8 cellular contexts compared by ENCODE assay signal in genomic region chr10:79068203-79068561, GRCh38. TPM values are rescaled to one million over a fixed set of nuclear protein-coding genes. Genes with fewer than 3 reads are reported as not detected.
DNase-seq lines count a peak whose midpoint lies in the region; ATAC-seq and TF ChIP-seq lines count a peak whose summit lies in the region.

No MANE protein-coding gene starts in this region.

- H3K27ac ChIP-seq in RWPE1, result peak overlapping the region; percentile 100
- H3K27ac ChIP-seq in body of pancreas, result peak overlapping the region; percentile 95 to 97 (median 96)
- peak overlapping the region; percentile 84 for H3K27ac ChIP-seq in mesodermal cell (ENCODE audit: low read depth, low read length, severe bottlenecking)
- peak overlapping the region; percentile 94 for H3K27ac ChIP-seq in upper lobe of right lung

- ATAC-seq in GM21423 (IDR thresholded peaks at IDR 0.05; ENCODE audit: unreplicated experiment) (peak; percentile 1), body of pancreas (no peak), upper lobe of right lung (no peak), GM21381 (IDR thresholded peaks at IDR 0.05; ENCODE audit: unreplicated experiment) (no peak), HG03139 (IDR thresholded peaks at IDR 0.05; ENCODE audit: unreplicated experiment) (no peak)

- no peak for TF ChIP-seq POLR2A in body of pancreas (IDR thresholded peaks at IDR 0.05)

- H3K4me1 ChIP-seq in body of pancreas, result peaks cover 55% of the 10 kb centered on the region
- peaks cover 16% of the 10 kb centered on the region for H3K4me1 ChIP-seq in mesodermal cell (ENCODE audit: control insufficient read depth, insufficient read depth, low read length, poor library complexity, severe bottlenecking)
- H3K4me1 ChIP-seq in upper lobe of right lung, result peaks cover 29% of the 10 kb centered on the region

- DNase-seq in RWPE1 (ENCODE audit: low spot score), result no peak
- peak in 1 of 4 donors; percentile 34 for DNase-seq in body of pancreas
- peak; percentile 75 for DNase-seq in upper lobe of right lung
- no peak for DNase-seq in posterior vena cava (ENCODE audit: low spot score)

- no peak; the same call in 1 of the 2 replicates for TF ChIP-seq CTCF in RWPE1 (conservative IDR thresholded peaks at IDR 0.05; ENCODE audit: low read depth)
- no peak for TF ChIP-seq CTCF in body of pancreas (IDR thresholded peaks at IDR 0.05)
- no peak for TF ChIP-seq CTCF in upper lobe of right lung (IDR thresholded peaks at IDR 0.05)

- WGBS in body of pancreas, 2 donors, result 2 to 4% methylated on average over 6 to 17 of the region's 17 CpGs
- WGBS in mesodermal cell (ENCODE audit: insufficient coverage in 2 of 2), 2 experiments, result 1 to 4% methylated on average over 9 to 12 of the region's 17 CpGs

- H3K9me3 ChIP-seq in body of pancreas, result no peaks in the 10 kb centered on the region
- H3K9me3 ChIP-seq in mesodermal cell (ENCODE audit: control insufficient read depth, low read length), result no peaks in the 10 kb centered on the region
- H3K9me3 ChIP-seq in upper lobe of right lung, result no peaks in the 10 kb centered on the region

- H3K4me3 ChIP-seq in body of pancreas, result no peak overlapping the region
- peak overlapping the region; percentile 86 for H3K4me3 ChIP-seq in mesodermal cell (ENCODE audit: extremely low read depth, insufficient read depth, low read length, poor library complexity, severe bottlenecking)
- H3K4me3 ChIP-seq in upper lobe of right lung, result peak overlapping the region; percentile 87

- POLR2A ChIA-PET in RWPE1 (lab: Yijun Ruan, JAX; ENCODE audit: low non-redundant PET), result no interaction called here

- CTCF ChIA-PET in RWPE1 (lab: Yijun Ruan, JAX), result interaction anchor here (0.8 to 6.1 kb wide), 3 partner anchors 127 to 1021 kb away, joined by 3 to 42 read pairs (median 4); no protein-coding TSS in a partner anchor

- H3K36me3 ChIP-seq in body of pancreas (replicated peaks in 1 of 2; ENCODE audit: insufficient read depth in 1 of 2, low read depth in 2 of 2), result no peaks in the 10 kb centered on the region
- peaks cover 7% of the 10 kb centered on the region for H3K36me3 ChIP-seq in mesodermal cell (ENCODE audit: control insufficient read depth, insufficient read depth, low read length)
- H3K36me3 ChIP-seq in upper lobe of right lung, result no peaks in the 10 kb centered on the region

- H3K27me3 ChIP-seq in body of pancreas (no peaks in the 10 kb centered on the region), upper lobe of right lung (no peaks in the 10 kb centered on the region)

- intact Hi-C loops in body of pancreas (cut with DNase I), result no loop called here
- intact Hi-C loops in upper lobe of right lung (cut with DNase I), result no loop called here
- intact Hi-C loops in posterior vena cava (cut with DNase I), result loop anchor here (5.0 to 10.0 kb wide), 4 partner anchors 91 to 863 kb away; no protein-coding TSS in a partner anchor

RNA-seq across cellular contexts. Expression of gene ZMIZ1, which starts 0.6 kb away (rescaled TPM):
- total RNA-seq in body of pancreas, result 10 to 100 TPM; 27.2 to 42.2 TPM
- 53.5 TPM for polyA plus RNA-seq in mesodermal cell (2013, experiment 1 of 2)
- polyA plus RNA-seq in mesodermal cell (2013, experiment 2 of 2), result 52.9 TPM
- total RNA-seq in upper lobe of right lung, result 84.7 TPM
- total RNA-seq in posterior vena cava, result 10 to 100 TPM; 61.5 to 62.6 TPM

Comparison
In these comparisons a context has a peak if more than half of its experiments do, and no peak if none do; other contexts are left out.
1. H3K4me3 ChIP-seq: peak in mesodermal cell (single experiment) and upper lobe of right lung (single experiment); none in body of pancreas (0 of 2).
2. intact Hi-C loops: an anchor here in posterior vena cava (5.0 to 10.0 kb wide); none called in body of pancreas and upper lobe of right lung.
3. Peak in every context shown above with its lines, with median percentiles within 50 percentile points of each other: H3K27ac ChIP-seq.